Comparison of ENCODE assay signal across 9 cellular contexts in genomic region chr1:155466996-155467395, GRCh38.
A peak's percentile ranks its signal among the peaks of the same experiment; 100 is the strongest.
DNase-seq lines count a peak whose midpoint lies in the region; ATAC-seq and TF ChIP-seq lines count a peak whose summit lies in the region.
"Had no signal": no experiment of that assay in that cellular context is flagged by ENCODE, and none has a peak within 500 bp of the region (broad histone marks: within the 10 kb centered on the region; RNA-seq: fewer than 3 reads in every experiment).

No MANE protein-coding gene starts in this region.

- H3K27ac ChIP-seq in psoas muscle: peak overlapping the region; percentile 19
- H3K27ac ChIP-seq in suprapubic skin: no peak overlapping the region

- intact Hi-C loops in psoas muscle (cut with DNase I): no loop called here

- H3K9me3 ChIP-seq in psoas muscle (peaks cover 9% of the 10 kb centered on the region), suprapubic skin (no peaks in the 10 kb centered on the region)

- TF ChIP-seq EP300 in suprapubic skin (IDR thresholded peaks at IDR 0.05): no peak

- no peak for TF ChIP-seq POLR2A in suprapubic skin (IDR thresholded peaks at IDR 0.05)

- ATAC-seq in esophagus mucosa (peak; percentile 28), psoas muscle (peak; percentile 62 to 88 (median 73))

- H3K4me1 ChIP-seq in psoas muscle (peaks cover 18% of the 10 kb centered on the region), suprapubic skin (peaks cover 13% of the 10 kb centered on the region)

- H3K36me3 ChIP-seq in psoas muscle (ENCODE audit: insufficient read depth in 1 of 2, low read depth in 1 of 2): peaks cover 0 to 9% of the 10 kb centered on the region in 2 donors
- H3K36me3 ChIP-seq in suprapubic skin: peaks cover 11% of the 10 kb centered on the region

- DNase-seq in GM03348 (ENCODE audit: low spot score): peak; percentile 63
- peak; percentile 73 for DNase-seq in RPMI7951 (ENCODE audit: low read depth)
- DNase-seq in psoas muscle: no peak
- DNase-seq in NCI-H2171 (lab: John Stamatoyannopoulos, UW): no peak
- no peak for DNase-seq in ureter (ENCODE audit: low spot score)
- DNase-seq in suprapubic skin (ENCODE audit: low spot score in 2 of 2): no peak
- no peak for DNase-seq in NCI-H2081 treated with DMSO at 0.1 percent for 48 hours (lab: John Stamatoyannopoulos, UW)
- DNase-seq: NCI-H82 had no signal

- H3K4me3 ChIP-seq in psoas muscle: no peak overlapping the region
- no peak overlapping the region for H3K4me3 ChIP-seq in suprapubic skin

- no peak for TF ChIP-seq CTCF in psoas muscle (IDR thresholded peaks at IDR 0.05)
- no peak for TF ChIP-seq CTCF in suprapubic skin (IDR thresholded peaks at IDR 0.05)

- H3K27me3 ChIP-seq in psoas muscle (ENCODE audit: insufficient read depth in 3 of 3, low read length in 2 of 3) (no peaks in the 10 kb centered on the region), suprapubic skin (no peaks in the 10 kb centered on the region)

Comparison
In these comparisons a context has a peak if more than half of its experiments do, and no peak if none do; other contexts are left out.
1. DNase-seq: peak in GM03348 (single experiment) and RPMI7951 (single experiment); none in psoas muscle (0 of 2), NCI-H2171 (single experiment), ureter (single experiment), suprapubic skin (0 of 2) and NCI-H2081 treated with DMSO at 0.1 percent for 48 hours (single experiment).